ENCODE assay signal across 8 cellular contexts in the genomic region with DNA sequence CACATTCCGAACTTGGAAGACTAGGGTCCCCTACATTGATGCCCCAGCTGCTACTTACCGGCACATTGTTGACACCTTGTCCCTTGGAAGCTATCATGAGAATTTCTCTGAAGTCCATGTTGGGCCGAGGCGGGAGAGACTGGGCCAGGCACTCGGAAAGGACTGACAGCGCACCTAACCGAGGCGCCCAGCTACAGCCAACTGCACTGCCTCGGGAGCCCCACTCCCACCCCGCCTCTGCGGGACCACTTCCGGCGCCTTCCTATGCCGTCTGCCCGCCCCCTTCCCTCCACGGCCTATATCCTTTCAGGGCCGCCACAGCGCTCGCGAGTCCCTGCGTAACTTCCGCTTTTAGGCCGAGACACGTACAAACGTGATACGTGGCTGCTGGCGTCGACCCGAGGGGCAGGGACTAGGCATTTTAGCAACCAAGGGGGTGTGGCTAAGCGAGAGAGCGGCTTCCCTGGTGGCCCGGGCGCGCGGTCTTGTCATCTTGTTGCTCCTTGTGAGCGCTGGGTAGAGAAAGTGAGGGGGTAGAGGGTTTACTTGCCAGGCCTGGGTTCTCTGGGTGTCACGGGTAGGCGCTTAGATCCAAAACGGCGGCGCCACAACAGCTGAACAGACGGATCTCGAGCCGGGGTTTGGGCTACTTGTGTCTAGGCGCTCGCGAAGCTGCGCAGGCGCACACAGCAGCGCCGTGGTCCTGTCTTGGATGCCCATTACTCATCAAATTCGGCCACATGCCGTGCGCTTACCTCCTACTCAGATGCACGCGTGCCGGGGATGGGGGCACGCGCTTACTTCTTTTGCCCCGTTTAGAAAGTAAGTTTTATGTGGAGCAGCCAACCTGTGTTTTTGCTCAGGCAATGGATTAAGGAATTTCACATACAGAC. TPM values are rescaled to one million over a fixed set of nuclear protein-coding genes. Genes with fewer than 3 reads are reported as not detected.
DNase-seq lines count a peak whose midpoint lies in the region; ATAC-seq, FAIRE-seq and TF ChIP-seq lines count a peak whose summit lies in the region.

Gene SPTY2D1, minus strand, starts transcription at position 203 of the 893 bp plus-strand sequence. Its CDS starts 85 bp downstream, at position 118.

- peak within 1 kb of the TSS; percentile 96 for H4K8ac ChIP-seq in H1 (ENCODE audit: extremely low read depth, insufficient read depth, low read length)

- peak within 1 kb of the TSS; percentile 68 to 97 (median 96) for H3K9ac ChIP-seq in H1 (replicated peaks in 1 of 4; ENCODE audit: extremely low read depth in 1 of 4, low read depth in 3 of 4, low read length in 3 of 4)

- POLR2A ChIA-PET in H1 (lab: Charles Lee; ENCODE audit: partially characterized antibody) = interaction anchor here (1.1 to 2.4 kb wide), 7 partner anchors 9 to 179 kb away, joined by 3 to 8 read pairs (median 5); partner anchors contain the start of genes LDHAL6A, TSG101 and UEVLD

- H2BK120ac ChIP-seq in H1 (replicated peaks; ENCODE audit: low read depth, low read length) = peak within 1 kb of the TSS; percentile 90

- peaks cover 3% of the 10 kb centered on the region for H3K36me3 Mint-ChIP-seq in memory B cell

- peak within 1 kb of the TSS; percentile 92 for H3K27ac Mint-ChIP-seq in memory B cell

- no peak for TF ChIP-seq CTCF in H1 (IDR thresholded peaks at IDR 0.05; ENCODE audit: control extremely low read depth in 1 of 3, insufficient read depth in 1 of 3, low read depth in 1 of 3, low read length in 3 of 3)

- H3K9me3 Mint-ChIP-seq in memory B cell = no peaks in the 10 kb centered on the region

- peak within 1 kb of the TSS; percentile 85 for H4K5ac ChIP-seq in H1 (ENCODE audit: insufficient read length, low read depth, low read length)

- peak within 1 kb of the TSS; percentile 53 to 88 for H3K4me2 ChIP-seq in H1 (ENCODE audit: insufficient read depth in 1 of 2, low read depth in 2 of 2, low read length in 2 of 2)

- peak within 1 kb of the TSS; percentile 73 for H3K56ac ChIP-seq in H1 (replicated peaks; ENCODE audit: insufficient read length, low read depth, low read length)

- H3K9me3 ChIP-seq in H1 (ENCODE audit: insufficient read depth in 2 of 2, low read depth in 1 of 2, low read length in 1 of 2) = no peaks in the 10 kb centered on the region

- peak in 1 of 2 experiments; percentile 21; a peak in 1 of 3 replicates for TF ChIP-seq EP300 in H1 (IDR thresholded peaks at IDR 0.05; ENCODE audit: borderline replicate concordance in 1 of 2, low read depth in 2 of 2, low read length in 2 of 2)

- no peak within 1 kb of the TSS for H2BK15ac ChIP-seq in H1 (ENCODE audit: low read length)

- peak within 1 kb of the TSS; percentile 30 for H3K4ac ChIP-seq in H1 (replicated peaks; ENCODE audit: insufficient read length, low read depth, low read length)

- peak within 1 kb of the TSS; percentile 81 for H3K18ac ChIP-seq in H1 (ENCODE audit: extremely low read depth, low read length)

- no peak within 1 kb of the TSS for H3K14ac ChIP-seq in H1 (ENCODE audit: insufficient read length)

- DNase-seq in COLO668 (lab: John Stamatoyannopoulos, UW; ENCODE audit: unreplicated experiment) (peak; percentile 98), HT1080 (ENCODE audit: low read depth) (peak; percentile 98), NOMO-1 treated with DMSO at 0.1 percent for 48 hours (lab: John Stamatoyannopoulos, UW; ENCODE audit: unreplicated experiment) (peak; percentile 97), H1 (ENCODE audit: low read depth in 1 of 2, low spot score in 2 of 2) (peak; percentile 95 to 96), memory B cell (ENCODE audit: low spot score in 2 of 2) (peak; percentile 87 to 92)
- peak; percentile 94 to 98 for DNase-seq in activated CD8-positive, alpha-beta memory T cell treated with anti-CD3 and anti-CD28 coated beads for 4 hours (ENCODE audit: low read depth in 2 of 2)
- peak; percentile 95 for DNase-seq in stimulated activated CD8-positive, alpha-beta memory T cell treated with anti-CD3 and anti-CD28 coated beads, Interleukin-12 subunit alpha, Interleukin-12 subunit beta, amount 100 ng/mL, for 24 hours (ENCODE audit: extremely low read depth)

- peak within 1 kb of the TSS; percentile 86 for H3K4me3 Mint-ChIP-seq in memory B cell

- peak; percentile 71 for FAIRE-seq in H1 (lab: Jason Lieb, UNC)

- no peaks in the 10 kb centered on the region for H3K36me3 ChIP-seq in H1 (ENCODE audit: control insufficient read depth in 2 of 4, insufficient read depth in 4 of 4, low read length in 3 of 4)

- H3K27me3 Mint-ChIP-seq in memory B cell = peaks cover 2% of the 10 kb centered on the region

- H3K23me2 ChIP-seq in H1 (ENCODE audit: low read depth, low read length) = peaks cover 5% of the 10 kb centered on the region

- TF ChIP-seq RAD21 in H1 (IDR thresholded peaks at IDR 0.05 in 1 of 2, conservative IDR thresholded peaks at IDR 0.05 in 1 of 2; ENCODE audit: low read depth in 2 of 2, low read length in 2 of 2) = no peak

- peak within 1 kb of the TSS; percentile 94 to 98 (median 96) for H3K4me3 ChIP-seq in H1 (ENCODE audit: extremely low read depth in 1 of 4, insufficient read depth in 2 of 4, low read depth in 3 of 4, low read length in 4 of 4)

- H3K79me2 ChIP-seq in H1 (ENCODE audit: control insufficient read depth in 1 of 2, insufficient read depth in 2 of 2, low read length in 2 of 2) = peaks cover 7 to 42% of the 10 kb centered on the region in 2 experiments

- TF ChIP-seq POLR2A in H1 (IDR thresholded peaks at IDR 0.05; ENCODE audit: control extremely low read depth in 1 of 2, low read depth in 2 of 2, low read length in 2 of 2) = peak; percentile 80 to 99

- H4K20me1 ChIP-seq in H1 (replicated peaks in 1 of 2; ENCODE audit: control insufficient read depth in 1 of 2, insufficient read depth in 2 of 2, low read length in 2 of 2) = peaks cover 0 to 2% of the 10 kb centered on the region in 2 experiments

- H3K4me1 Mint-ChIP-seq in memory B cell = peaks cover 19% of the 10 kb centered on the region

- H3K27ac ChIP-seq in H1 (ENCODE audit: low read depth, low read length) = peak within 1 kb of the TSS; percentile 96

- H4K91ac ChIP-seq in H1 (replicated peaks; ENCODE audit: insufficient read length, low read length) = peak within 1 kb of the TSS; percentile 13

- CTCF ChIA-PET in H1 (lab: Charles Lee; ENCODE audit: partially characterized antibody) = interaction anchor here (0.5 to 1.5 kb wide), 4 partner anchors 17 to 97 kb away, joined by 3 read pairs; no protein-coding TSS in a partner anchor

- H2AK5ac ChIP-seq in H1 (ENCODE audit: low read depth, low read length) = no peak within 1 kb of the TSS

- peak within 1 kb of the TSS; percentile 64 for H2AFZ ChIP-seq in H1 (ENCODE audit: low read length)

- H2BK20ac ChIP-seq in H1 (ENCODE audit: low read length) = no peak within 1 kb of the TSS

- peak within 1 kb of the TSS; percentile 3 for H3K23ac ChIP-seq in H1 (ENCODE audit: insufficient read length)

- H3K27me3 ChIP-seq in H1 (replicated peaks in 1 of 4; ENCODE audit: control insufficient read depth in 3 of 4, extremely low read depth in 1 of 4, insufficient read depth in 3 of 4, low read length in 3 of 4) = no peaks in the 10 kb centered on the region

- H2BK5ac ChIP-seq in H1 (ENCODE audit: low read depth, low read length) = peak within 1 kb of the TSS; percentile 84

- H3K79me1 ChIP-seq in H1 (ENCODE audit: low read depth, low read length) = peaks cover 2% of the 10 kb centered on the region; the same call in 1 of the 2 replicates

- ATAC-seq in GM21360 (IDR thresholded peaks at IDR 0.05; ENCODE audit: unreplicated experiment) (peak; percentile 95), memory B cell (ENCODE audit: low read depth) (peak; percentile 95)

- 2% methylated on average over 60 of the region's 60 CpGs; no CpG with 5 or more reads in 1 of the 2 experiments for WGBS in H1 (ENCODE audit: extremely low coverage in 1 of 2, insufficient coverage in 1 of 2, insufficient read length in 1 of 2, insufficient replicate concordance in 2 of 2, low coverage in 1 of 2, low lambda C conversion rate in 2 of 2, missing lambda C conversion rate in 1 of 2), 2 experiments

- no peak within 1 kb of the TSS for H2BK12ac ChIP-seq in H1 (ENCODE audit: low read depth, low read length)

- H3K4me1 ChIP-seq in H1 (replicated peaks in 1 of 4; ENCODE audit: control insufficient read depth in 3 of 4, insufficient read depth in 4 of 4, low read length in 3 of 4) = peaks cover 0 to 5% (median under 1%) of the 10 kb centered on the region in 4 experiments; a peak in 1 of 7 replicates

TF ChIP-seq in H1, 55 proteins besides CTCF, POLR2A, EP300 and RAD21 (continues in another document):
- 0 out of 4 replicates have a peak, but pooled peaks of 1 of the 2 experiments have one; percentile 42 for TF ChIP-seq HDAC2 (IDR thresholded peaks at IDR 0.05; ENCODE audit: borderline replicate concordance in 1 of 2, low read depth in 2 of 2, low read length in 2 of 2)
- peak; percentile 74 to 92; a peak in 3 of 4 replicates for TF ChIP-seq SIN3A (conservative IDR thresholded peaks at IDR 0.05 in 1 of 2, IDR thresholded peaks at IDR 0.05 in 1 of 2; ENCODE audit: low read depth in 1 of 2, low read length in 2 of 2)
- TF ChIP-seq USF2 (IDR thresholded peaks at IDR 0.05; ENCODE audit: low read length) = no peak
- TF ChIP-seq FOSL1 (IDR thresholded peaks at IDR 0.05; ENCODE audit: insufficient read depth, low read depth, low read length) = no peak
- TF ChIP-seq ASH2L (IDR thresholded peaks at IDR 0.05; ENCODE audit: low read length) = peak; percentile 13
- TF ChIP-seq NANOG (IDR thresholded peaks at IDR 0.05; ENCODE audit: insufficient read depth, low read depth, low read length, poor library complexity, severe bottlenecking) = no peak
- TF ChIP-seq GABPA (IDR thresholded peaks at IDR 0.05; ENCODE audit: borderline replicate concordance, insufficient read depth, low read length) = peak; percentile 92

RNA-seq across cellular contexts. Expression of gene SPTY2D1, which starts in this region (rescaled TPM):
- total RNA-seq in HT1080 (2014; rRNA removed; shearing (Covaris generic)) = 15.5 and 16.7 TPM in 2 replicates
- 11.3 and 13.5 TPM in 2 replicates for polyA plus RNA-seq in HT1080 (2015; cell fraction: cytosol; rRNA removed)
- 19.1 and 21.2 TPM in 2 replicates for polyA plus RNA-seq in HT1080 (2015; cell fraction: nucleus; rRNA removed)
- 17.1 and 17.6 TPM in 2 replicates for total RNA-seq in H1 (2021; fragmentation: NEBNext Ultra II Directional; extraction: Animal tissue kit (Norgen Biotek cat#: 25700))
- 4.9 and 6.0 TPM in 2 replicates for polyA plus RNA-seq in H1 (2011; rRNA removed)
- 7.6 TPM for polyA plus RNA-seq in H1 (2011; cell fraction: cytosol; rRNA removed)
- 7.3 TPM for polyA plus RNA-seq in H1 (2011; cell fraction: nucleus; rRNA removed)
- 7.1 to 9.0 TPM (median 8.1 TPM) in 4 replicates for polyA plus RNA-seq in H1 (2012, experiment 1 of 2)
- polyA plus RNA-seq in H1 (2012, experiment 2 of 2) = 0.62 TPM
- polyA plus RNA-seq in H1 (2013, experiment 1 of 2) = 8.9 TPM
- polyA plus RNA-seq in H1 (2013, experiment 2 of 2) = 8.7 TPM
- 9.9 and 14.0 TPM in 2 replicates for polyA minus RNA-seq in H1 (2011; rRNA and poly(A)+ RNA removed)
- 5.7 TPM for polyA minus RNA-seq in H1 (2011; cell fraction: cytosol; rRNA and poly(A)+ RNA removed)
- polyA minus RNA-seq in H1 (2011; cell fraction: nucleus; rRNA and poly(A)+ RNA removed) = 7.8 TPM

Comparison
In these comparisons a context has a peak if more than half of its experiments do, and no peak if none do; other contexts are left out.
1. Peak in every context shown above with its lines: DNase-seq, ATAC-seq, H3K4me3 ChIP-seq and H3K27ac ChIP-seq.